ENCODE assay signal across 1 cellular context in genomic region chr1:27357281-27358037, GRCh38.
TF ChIP-seq lines count a peak whose summit lies in the region.

No MANE protein-coding gene starts in this region.

TF ChIP-seq in GM12878, 131 proteins besides CTCF, POLR2A, EP300 and RAD21 (continued from another document and continues in another):
- TF ChIP-seq PKNOX1 (IDR thresholded peaks at IDR 0.05) (no peak), ZNF24 (IDR thresholded peaks at IDR 0.05) (no peak), IKZF2 (IDR thresholded peaks at IDR 0.05) (no peak), EZH2 (IDR thresholded peaks at IDR 0.05; ENCODE audit: borderline replicate concordance, control insufficient read depth, low read depth, low read length) (no peak), RELB (IDR thresholded peaks at IDR 0.05; ENCODE audit: low read depth) (no peak), HCFC1 (IDR thresholded peaks at IDR 0.05; ENCODE audit: low read length) (no peak), SREBF2 (IDR thresholded peaks at IDR 0.05; ENCODE audit: low read length) (no peak), GABPA (IDR thresholded peaks at IDR 0.05; ENCODE audit: low read depth) (no peak), ESRRA (IDR thresholded peaks at IDR 0.05; ENCODE audit: low read length) (no peak), SMARCA5 (IDR thresholded peaks at IDR 0.05) (no peak), PAX5 (IDR thresholded peaks at IDR 0.05; ENCODE audit: borderline replicate concordance, low read depth, low read length) (no peak), RBBP5 (conservative IDR thresholded peaks at IDR 0.05) (no peak), MTA2 (IDR thresholded peaks at IDR 0.05; ENCODE audit: low read depth) (no peak), IRF5 (IDR thresholded peaks at IDR 0.05; ENCODE audit: borderline replicate concordance) (no peak), IRF4 (IDR thresholded peaks at IDR 0.05; ENCODE audit: low read depth, low read length) (no peak), BHLHE40 (IDR thresholded peaks at IDR 0.05; ENCODE audit: borderline replicate concordance in 1 of 2, low read depth in 2 of 2, low read length in 1 of 2) (no peak), RUNX3 (IDR thresholded peaks at IDR 0.05; ENCODE audit: low read length) (peak; percentile 32; the same call in 1 of the 2 replicates), CHD2 (IDR thresholded peaks at IDR 0.05; ENCODE audit: borderline replicate concordance, low read depth, low read length) (0 out of 2 replicates have a peak, but pooled peaks have one; percentile 27), IRF3 (IDR thresholded peaks at IDR 0.05) (no peak), KAT2A (conservative IDR thresholded peaks at IDR 0.05; ENCODE audit: control insufficient read depth, low read depth, low read length) (no peak), HSF1 (IDR thresholded peaks at IDR 0.05; ENCODE audit: low read depth, low read length) (no peak), SP1 (IDR thresholded peaks at IDR 0.05; ENCODE audit: low read depth, low read length) (peak; percentile 63), YY1 (IDR thresholded peaks at IDR 0.05; ENCODE audit: low read depth, low read length) (0 out of 2 replicates have a peak, but pooled peaks have one; percentile 37), POLR2AphosphoS5 (IDR thresholded peaks at IDR 0.05; ENCODE audit: low read length) (no peak), NR2F1 (conservative IDR thresholded peaks at IDR 0.05) (no peak), ATF2 (IDR thresholded peaks at IDR 0.05; ENCODE audit: low read length) (no peak), ELK1 (IDR thresholded peaks at IDR 0.05; ENCODE audit: low read depth, low read length) (no peak), NFIC (IDR thresholded peaks at IDR 0.05; ENCODE audit: low read depth, low read length) (no peak), TCF3 (IDR thresholded peaks at IDR 0.05; ENCODE audit: borderline replicate concordance, insufficient read depth, low read depth, low read length) (peak; percentile 94), MXI1 (IDR thresholded peaks at IDR 0.05; ENCODE audit: low read depth, low read length) (no peak), E2F4 (IDR thresholded peaks at IDR 0.05; ENCODE audit: low read depth, low read length) (no peak), ZBTB33 (IDR thresholded peaks at IDR 0.05) (no peak), NBN (IDR thresholded peaks at IDR 0.05) (no peak), TCF7 (IDR thresholded peaks at IDR 0.05; ENCODE audit: borderline replicate concordance) (no peak), MEF2A (IDR thresholded peaks at IDR 0.05; ENCODE audit: insufficient read depth, low read depth, low read length) (no peak), CEBPB (IDR thresholded peaks at IDR 0.05; ENCODE audit: borderline replicate concordance in 1 of 2, low read depth in 2 of 2, low read length in 2 of 2) (no peak), BCLAF1 (IDR thresholded peaks at IDR 0.05) (no peak), BMI1 (IDR thresholded peaks at IDR 0.05; ENCODE audit: borderline replicate concordance) (no peak), BCL3 (IDR thresholded peaks at IDR 0.05; ENCODE audit: borderline replicate concordance, insufficient read depth, low read depth, low read length, poor library complexity, severe bottlenecking) (no peak), ATF3 (IDR thresholded peaks at IDR 0.05; ENCODE audit: borderline replicate concordance, extremely low read depth, low read depth, low read length) (no peak), ETV6 (conservative IDR thresholded peaks at IDR 0.05 in 1 of 2, IDR thresholded peaks at IDR 0.05 in 1 of 2; ENCODE audit: borderline replicate concordance in 1 of 2, low read depth in 1 of 2) (no peak)
